27 cellular contexts compared by ENCODE assay signal in genomic region chr2:151526572-151527090, GRCh38.
"Had no signal": no experiment of that assay in that cellular context is flagged by ENCODE, and none has a peak within 500 bp of the region (broad histone marks: within the 10 kb centered on the region; RNA-seq: fewer than 3 reads in every experiment).

No MANE protein-coding gene starts in this region.

- H3K36me3 Mint-ChIP-seq: activated naive CD8-positive, alpha-beta T cell treated with anti-CD3 and anti-CD28 coated beads, Interleukin-2, amount 10 ng/mL, durations not matched to agents 7 days and 5 days had no signal

- H3K27me3 Mint-ChIP-seq: activated CD4-positive, alpha-beta T cell treated with anti-CD3 and anti-CD28 coated beads, Interleukin-2, amount 10 ng/mL, durations not matched to agents 24 days and 14 days; activated naive CD8-positive, alpha-beta T cell treated with anti-CD3 and anti-CD28 coated beads, Interleukin-2, amount 10 ng/mL, durations not matched to agents 7 days and 5 days; activated T-helper 17 cell treated with anti-CD3 and anti-CD28 coated beads, Interleukin-2, amount 50 U/mL, for 72 hours had no signal

- H3K4me1 ChIP-seq: adrenal gland, breast epithelium, Peyer's patch, SJSA1 had no signal

- H3K9me3 ChIP-seq: adrenal gland, breast epithelium, Peyer's patch, SJSA1 had no signal

- H3K4me1 Mint-ChIP-seq: activated CD4-positive, alpha-beta T cell treated with anti-CD3 and anti-CD28 coated beads, Interleukin-2, amount 10 ng/mL, durations not matched to agents 24 days and 14 days; activated naive CD8-positive, alpha-beta T cell treated with anti-CD3 and anti-CD28 coated beads, Interleukin-2, amount 10 ng/mL, durations not matched to agents 7 days and 5 days; activated T-helper 17 cell treated with anti-CD3 and anti-CD28 coated beads, Interleukin-2, amount 50 U/mL, for 72 hours had no signal

- H3K36me3 ChIP-seq: adrenal gland, breast epithelium, Peyer's patch, SJSA1 had no signal

- ATAC-seq: activated T-helper 17 cell treated with anti-CD3 and anti-CD28 coated beads, Interleukin-2, amount 50 U/mL, for 72 hours; SK-N-SH treated with all-trans-retinoic acid at 6 μM for 48 hours had no signal

- DNase-seq: activated CD4-positive, alpha-beta T cell treated with anti-CD3 and anti-CD28 coated beads for 1 hour; activated CD4-positive, alpha-beta T cell treated with anti-CD3 and anti-CD28 coated beads, Interleukin-2, amount 10 ng/mL, durations not matched to agents 24 days and 14 days; activated CD4-positive, alpha-beta T cell treated with anti-CD3 and anti-CD28 coated beads, Interleukin-2, amount 50 U/mL, for 48 hours; activated CD8-positive, alpha-beta memory T cell treated with anti-CD3 and anti-CD28 coated beads for 24 hours; activated gamma-delta T cell; activated naive CD4-positive, alpha-beta T cell treated with anti-CD3 and anti-CD28 coated beads for 36 hours; activated naive CD8-positive, alpha-beta T cell treated with anti-CD3 and anti-CD28 coated beads, Interleukin-2, amount 10 ng/mL, durations not matched to agents 7 days and 5 days; activated T-cell treated with anti-CD3 and anti-CD28 coated beads, Interleukin-2, amount 50 U/mL, for 48 hours; adrenal gland; anterior cingulate cortex; caudate nucleus; Kasumi-1; NCI-H1105 treated with DMSO at 0.1 percent for 48 hours; NCI-H1436 treated with DMSO at 0.1 percent for 48 hours; NCI-H187; NCI-H2081; NCI-H510A treated with DMSO at 0.1 percent for 48 hours; NCI-H69; Peyer's patch; SHP77; SW 1271 had no signal

- H3K27me3 ChIP-seq: adrenal gland, breast epithelium, Peyer's patch, SJSA1 had no signal

- H3K4me3 Mint-ChIP-seq: activated CD4-positive, alpha-beta T cell treated with anti-CD3 and anti-CD28 coated beads, Interleukin-2, amount 10 ng/mL, durations not matched to agents 24 days and 14 days; activated naive CD4-positive, alpha-beta T cell treated with anti-CD3 and anti-CD28 coated beads for 36 hours; activated naive CD8-positive, alpha-beta T cell treated with anti-CD3 and anti-CD28 coated beads, Interleukin-2, amount 10 ng/mL, durations not matched to agents 7 days and 5 days; activated T-helper 17 cell treated with anti-CD3 and anti-CD28 coated beads, Interleukin-2, amount 50 U/mL, for 72 hours; T-helper 1 cell treated with Interleukin-12 subunit alpha and Interleukin-12 subunit beta and Interleukin-4 antibody, amounts not matched to agents 30 μg/mL and 1 μg/mL, for 36 hours had no signal

- H3K27ac ChIP-seq: adrenal gland, breast epithelium, Peyer's patch, RWPE1, SJSA1 had no signal

- H3K27ac Mint-ChIP-seq: activated CD4-positive, alpha-beta T cell treated with anti-CD3 and anti-CD28 coated beads, Interleukin-2, amount 10 ng/mL, durations not matched to agents 24 days and 14 days; activated naive CD4-positive, alpha-beta T cell treated with anti-CD3 and anti-CD28 coated beads for 36 hours; activated naive CD8-positive, alpha-beta T cell treated with anti-CD3 and anti-CD28 coated beads, Interleukin-2, amount 10 ng/mL, durations not matched to agents 7 days and 5 days; activated T-helper 17 cell treated with anti-CD3 and anti-CD28 coated beads, Interleukin-2, amount 50 U/mL, for 72 hours; T-helper 1 cell treated with Interleukin-12 subunit alpha and Interleukin-12 subunit beta and Interleukin-4 antibody, amounts not matched to agents 30 μg/mL and 1 μg/mL, for 36 hours had no signal

- H3K4me3 ChIP-seq: adrenal gland, breast epithelium, Peyer's patch, SJSA1 had no signal

- H3K9me3 Mint-ChIP-seq: activated CD4-positive, alpha-beta T cell treated with anti-CD3 and anti-CD28 coated beads, Interleukin-2, amount 10 ng/mL, durations not matched to agents 24 days and 14 days; activated naive CD4-positive, alpha-beta T cell treated with anti-CD3 and anti-CD28 coated beads for 36 hours; activated naive CD8-positive, alpha-beta T cell treated with anti-CD3 and anti-CD28 coated beads, Interleukin-2, amount 10 ng/mL, durations not matched to agents 7 days and 5 days; activated T-helper 17 cell treated with anti-CD3 and anti-CD28 coated beads, Interleukin-2, amount 50 U/mL, for 72 hours; T-helper 1 cell treated with Interleukin-12 subunit alpha and Interleukin-12 subunit beta and Interleukin-4 antibody, amounts not matched to agents 30 μg/mL and 1 μg/mL, for 36 hours had no signal
